9 cellular contexts compared by ENCODE assay signal in genomic region chr12:98745578-98746391, GRCh38.
DNase-seq lines count a peak whose midpoint lies in the region; ATAC-seq and TF ChIP-seq lines count a peak whose summit lies in the region.
"Had no signal": no experiment of that assay in that cellular context is flagged by ENCODE, and none has a peak within 500 bp of the region (broad histone marks: within the 10 kb centered on the region; RNA-seq: fewer than 3 reads in every experiment).

No MANE protein-coding gene starts in this region.

- H3K36me3 ChIP-seq in heart left ventricle (no peaks in the 10 kb centered on the region), sigmoid colon (peaks cover 0 to 12% (median 0%) of the 10 kb centered on the region in 4 donors)

- TF ChIP-seq CTCF in heart left ventricle (IDR thresholded peaks at IDR 0.05) (no peak), sigmoid colon (IDR thresholded peaks at IDR 0.05) (no peak)

- H3K27ac ChIP-seq in heart left ventricle = no peak overlapping the region
- no peak overlapping the region for H3K27ac ChIP-seq in sigmoid colon
- H3K27ac ChIP-seq: HL-60 had no signal

- peaks cover 38% of the 10 kb centered on the region for H3K4me1 Mint-ChIP-seq in activated T-helper 1 cell treated with anti-CD3 and anti-CD28 coated beads, Interleukin-12 subunit alpha, Interleukin-12 subunit beta, Interleukin-2, Interleukin-4 antibody, amounts not matched to agents 30 ng/mL and 10 ng/mL and 1 ng/mL, durations not matched to agents 14 hours and 24 hours and 36 hours (ENCODE audit: low read depth)

- TF ChIP-seq EP300 in sigmoid colon (IDR thresholded peaks at IDR 0.05) = no peak

- H3K9me3 Mint-ChIP-seq in activated T-helper 1 cell treated with anti-CD3 and anti-CD28 coated beads, Interleukin-12 subunit alpha, Interleukin-12 subunit beta, Interleukin-2, Interleukin-4 antibody, amounts not matched to agents 30 ng/mL and 10 ng/mL and 1 ng/mL, durations not matched to agents 14 hours and 24 hours and 36 hours = no peaks in the 10 kb centered on the region

- H3K27me3 Mint-ChIP-seq in activated T-helper 1 cell treated with anti-CD3 and anti-CD28 coated beads, Interleukin-12 subunit alpha, Interleukin-12 subunit beta, Interleukin-2, Interleukin-4 antibody, amounts not matched to agents 30 ng/mL and 10 ng/mL and 1 ng/mL, durations not matched to agents 14 hours and 24 hours and 36 hours (ENCODE audit: insufficient read depth) = peaks cover 6% of the 10 kb centered on the region

- intact Hi-C loops in activated T-helper 1 cell treated with anti-CD3 and anti-CD28 coated beads, Interleukin-12 subunit alpha, Interleukin-12 subunit beta, Interleukin-2, Interleukin-4 antibody, amounts not matched to agents 30 ng/mL and 10 ng/mL and 1 ng/mL, durations not matched to agents 14 hours and 24 hours and 36 hours (cut with micrococcal nuclease) = loop anchor here (1.0 kb wide), 1 partner anchor 9 kb away; no protein-coding TSS in a partner anchor
- intact Hi-C loops in heart left ventricle (cut with DNase I) = no loop called here
- intact Hi-C loops in sigmoid colon (cut with DNase I) = no loop called here

- 17 to 31% (median 21%) methylated on average over 35 to 54 of the region's 54 CpGs for WGBS in heart left ventricle, 4 donors
- WGBS in sigmoid colon, 2 donors = 10 to 13% methylated on average over 54 of the region's 54 CpGs

- ATAC-seq in HG02759 (IDR thresholded peaks at IDR 0.05; ENCODE audit: unreplicated experiment) = peak; percentile 52
- ATAC-seq in heart left ventricle = peak in 3 of 4 donors; percentile 42 to 70 (median 58)

- H3K4me1 ChIP-seq in heart left ventricle (peaks cover 0 to 15% (median 2%) of the 10 kb centered on the region in 12 donors), sigmoid colon (peaks cover 0 to 11% (median 5%) of the 10 kb centered on the region in 4 donors)

- H3K4me3 ChIP-seq in heart left ventricle (peak overlapping the region in 11 of 12 donors; percentile 34 to 59 (median 46)), sigmoid colon (peak overlapping the region; percentile 1 to 49 (median 36))

- peak overlapping the region; percentile 69 for H3K27ac Mint-ChIP-seq in activated T-helper 1 cell treated with anti-CD3 and anti-CD28 coated beads, Interleukin-12 subunit alpha, Interleukin-12 subunit beta, Interleukin-2, Interleukin-4 antibody, amounts not matched to agents 30 ng/mL and 10 ng/mL and 1 ng/mL, durations not matched to agents 14 hours and 24 hours and 36 hours

- DNase-seq in EL (peak; percentile 13), heart left ventricle (peak in 1 of 5 donors; percentile 35), sigmoid colon (no peak), pons (ENCODE audit: low spot score) (no peak), mucosa of gallbladder (ENCODE audit: low spot score) (no peak), amniotic stem cell (lab: John Stamatoyannopoulos, UW) (no peak)
- peak; percentile 24 for DNase-seq in activated T-helper 1 cell treated with anti-CD3 and anti-CD28 coated beads, Interleukin-12 subunit alpha, Interleukin-12 subunit beta, Interleukin-2, Interleukin-4 antibody, amounts not matched to agents 30 ng/mL and 10 ng/mL and 1 ng/mL, durations not matched to agents 14 hours and 24 hours and 36 hours (ENCODE audit: low spot score)

- H3K36me3 Mint-ChIP-seq in activated T-helper 1 cell treated with anti-CD3 and anti-CD28 coated beads, Interleukin-12 subunit alpha, Interleukin-12 subunit beta, Interleukin-2, Interleukin-4 antibody, amounts not matched to agents 30 ng/mL and 10 ng/mL and 1 ng/mL, durations not matched to agents 14 hours and 24 hours and 36 hours (ENCODE audit: low read depth) = peaks cover 5% of the 10 kb centered on the region

- H3K4me3 Mint-ChIP-seq in activated T-helper 1 cell treated with anti-CD3 and anti-CD28 coated beads, Interleukin-12 subunit alpha, Interleukin-12 subunit beta, Interleukin-2, Interleukin-4 antibody, amounts not matched to agents 30 ng/mL and 10 ng/mL and 1 ng/mL, durations not matched to agents 14 hours and 24 hours and 36 hours = peak overlapping the region; percentile 78

- peaks cover 0 to 2% (median 0%) of the 10 kb centered on the region in 12 donors for H3K9me3 ChIP-seq in heart left ventricle
- H3K9me3 ChIP-seq in sigmoid colon = no peaks in the 10 kb centered on the region

- TF ChIP-seq POLR2A in heart left ventricle (IDR thresholded peaks at IDR 0.05) = no peak
- TF ChIP-seq POLR2A in sigmoid colon (IDR thresholded peaks at IDR 0.05) = no peak

- H3K27me3 ChIP-seq in heart left ventricle (peaks cover 0 to 31% (median 12%) of the 10 kb centered on the region in 9 donors), sigmoid colon (no peaks in the 10 kb centered on the region)

Comparison
In these comparisons a context has a peak if more than half of its experiments do, and no peak if none do; other contexts are left out.
1. DNase-seq: peak in EL (single experiment) and activated T-helper 1 cell treated with anti-CD3 and anti-CD28 coated beads, Interleukin-12 subunit alpha, Interleukin-12 subunit beta, Interleukin-2, Interleukin-4 antibody, amounts not matched to agents 30 ng/mL and 10 ng/mL and 1 ng/mL, durations not matched to agents 14 hours and 24 hours and 36 hours (single experiment); none in sigmoid colon (single experiment), pons (single experiment), mucosa of gallbladder (single experiment) and amniotic stem cell (single experiment).